Comparison of ENCODE assay signal across 8 cellular contexts in the genomic region with DNA sequence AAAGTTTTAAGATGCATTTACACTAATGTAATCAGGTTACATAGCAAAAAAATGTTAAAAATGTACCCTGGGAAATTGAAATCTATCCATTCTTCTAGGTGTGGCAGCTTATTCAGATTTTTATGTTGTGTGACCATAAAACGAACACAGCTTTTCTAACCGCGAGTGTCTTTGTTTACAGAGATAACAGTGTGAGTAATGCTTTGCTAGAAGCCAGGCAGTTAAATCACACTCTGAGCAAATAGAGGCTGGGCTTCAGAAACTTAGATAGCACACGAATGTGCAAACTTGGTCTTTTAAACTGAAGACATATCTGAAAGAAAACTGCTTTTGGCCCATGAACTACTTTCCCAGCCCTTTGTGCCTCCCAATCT.
A peak's percentile ranks its signal among the peaks of the same experiment; 100 is the strongest.
DNase-seq lines count a peak whose midpoint lies in the region; ATAC-seq and TF ChIP-seq lines count a peak whose summit lies in the region.

No MANE protein-coding gene starts in this region.

- peaks cover 3 to 12% of the 10 kb centered on the region in 2 donors for H3K36me3 Mint-ChIP-seq in CD4-positive, alpha-beta memory T cell
- H3K36me3 Mint-ChIP-seq in IgD-negative memory B cell = peaks cover 8% of the 10 kb centered on the region
- peaks cover 3% of the 10 kb centered on the region for H3K36me3 Mint-ChIP-seq in activated naive CD8-positive, alpha-beta T cell
- H3K36me3 Mint-ChIP-seq in stimulated activated naive B cell treated with anti-CD40 and anti-IgM and Interleukin-4, amounts not matched to agents 10 μg/mL and 1 μg/mL and 100 μg/mL, for 72 hours = peaks cover 10 to 30% of the 10 kb centered on the region in 2 donors

- peak overlapping the region; percentile 94 for H3K27ac ChIP-seq in CD4-positive, alpha-beta memory T cell (ENCODE audit: low read depth, low read length)
- peak overlapping the region; percentile 96 for H3K27ac ChIP-seq in hepatocyte

- peak overlapping the region; percentile 93 to 99 (median 99) for H3K27ac Mint-ChIP-seq in CD4-positive, alpha-beta memory T cell
- H3K27ac Mint-ChIP-seq in IgD-negative memory B cell = peak overlapping the region; percentile 71 to 98 (median 97)
- peak overlapping the region; percentile 100 for H3K27ac Mint-ChIP-seq in activated naive CD8-positive, alpha-beta T cell
- H3K27ac Mint-ChIP-seq in stimulated activated naive B cell treated with anti-CD40 and anti-IgM and Interleukin-4, amounts not matched to agents 10 μg/mL and 1 μg/mL and 100 μg/mL, for 72 hours = peak overlapping the region; percentile 93

- H3K4me3 ChIP-seq in CD4-positive, alpha-beta memory T cell (ENCODE audit: low read length in 2 of 2) = peak overlapping the region in 1 of 2 donors; percentile 50
- no peak overlapping the region for H3K4me3 ChIP-seq in hepatocyte

- WGBS in hepatocyte (ENCODE audit: low lambda C conversion rate, missing lambda C conversion rate) = 5% methylated on average over 4 of the region's 4 CpGs

- peak overlapping the region; percentile 63 for H3K4me2 ChIP-seq in hepatocyte

- H3K27me3 Mint-ChIP-seq in CD4-positive, alpha-beta memory T cell = no peaks in the 10 kb centered on the region
- no peaks in the 10 kb centered on the region for H3K27me3 Mint-ChIP-seq in IgD-negative memory B cell
- no peaks in the 10 kb centered on the region for H3K27me3 Mint-ChIP-seq in activated naive CD8-positive, alpha-beta T cell
- no peaks in the 10 kb centered on the region for H3K27me3 Mint-ChIP-seq in stimulated activated naive B cell treated with anti-CD40 and anti-IgM and Interleukin-4, amounts not matched to agents 10 μg/mL and 1 μg/mL and 100 μg/mL, for 72 hours

- H3K27me3 ChIP-seq in CD4-positive, alpha-beta memory T cell (ENCODE audit: insufficient read depth, low read length) = no peaks in the 10 kb centered on the region
- no peaks in the 10 kb centered on the region for H3K27me3 ChIP-seq in hepatocyte

- peak overlapping the region; percentile 83 to 95 (median 90) for H3K4me3 Mint-ChIP-seq in CD4-positive, alpha-beta memory T cell
- H3K4me3 Mint-ChIP-seq in IgD-negative memory B cell = peak overlapping the region; percentile 61 to 87 (median 86)
- peak overlapping the region; percentile 85 for H3K4me3 Mint-ChIP-seq in activated naive CD8-positive, alpha-beta T cell
- H3K4me3 Mint-ChIP-seq in stimulated activated naive B cell treated with anti-CD40 and anti-IgM and Interleukin-4, amounts not matched to agents 10 μg/mL and 1 μg/mL and 100 μg/mL, for 72 hours = peak overlapping the region; percentile 51 to 54

- no peaks in the 10 kb centered on the region for H3K9me2 ChIP-seq in hepatocyte (replicated peaks; ENCODE audit: insufficient read depth)

- no peak overlapping the region for H2AFZ ChIP-seq in hepatocyte

- DNase-seq in CD4-positive, alpha-beta memory T cell = peak; percentile 47 to 80 (median 53)
- peak; percentile 84 for DNase-seq in hepatocyte (ENCODE audit: low spot score)
- DNase-seq in stimulated activated naive B cell treated with anti-CD40 and anti-IgM and Interleukin-4, amounts not matched to agents 10 μg/mL and 1 μg/mL and 100 μg/mL, for 72 hours = no peak
- no peak for DNase-seq in effector CD8-positive, alpha-beta T cell (lab: John Stamatoyannopoulos, UW)
- no peak for DNase-seq in activated CD4-positive, alpha-beta T cell treated with anti-CD3 and anti-CD28 coated beads for 48 hours

- POLR2A ChIA-PET in CD4-positive, alpha-beta memory T cell (lab: Charles Lee; ENCODE audit: partially characterized antibody) = interaction anchor here (0.6 to 17.5 kb wide), 11 partner anchors 9 to 601 kb away, joined by 3 to 665 read pairs (median 8); a partner anchor contains a TSS

- no peak for TF ChIP-seq CTCF in hepatocyte (IDR thresholded peaks at IDR 0.05; ENCODE audit: poor library complexity)

- intact Hi-C loops in CD4-positive, alpha-beta memory T cell (cut with micrococcal nuclease) = loop anchor here (5.0 kb wide), 2 partner anchors 80 to 150 kb away; a partner anchor contains a TSS

- peaks cover 7% of the 10 kb centered on the region for H4K20me1 ChIP-seq in hepatocyte (ENCODE audit: insufficient read depth, poor library complexity, severe bottlenecking)

- peaks cover 68% of the 10 kb centered on the region for H3K79me2 ChIP-seq in hepatocyte

- no peaks in the 10 kb centered on the region for H3K9me3 ChIP-seq in CD4-positive, alpha-beta memory T cell (ENCODE audit: control insufficient read depth in 1 of 2, low read length in 2 of 2)
- H3K9me3 ChIP-seq in hepatocyte (ENCODE audit: low read depth) = no peaks in the 10 kb centered on the region

- ATAC-seq in stimulated activated naive B cell treated with anti-CD40 and anti-IgM and Interleukin-4, amounts not matched to agents 10 μg/mL and 1 μg/mL and 100 μg/mL, for 72 hours (replicated peaks) = no peak
- ATAC-seq in HG03039 (IDR thresholded peaks at IDR 0.05; ENCODE audit: unreplicated experiment) = no peak

- H3K36me3 ChIP-seq in CD4-positive, alpha-beta memory T cell (ENCODE audit: insufficient read depth, low read length) = no peaks in the 10 kb centered on the region
- H3K36me3 ChIP-seq in hepatocyte (replicated peaks; ENCODE audit: insufficient read depth, low read depth) = no peaks in the 10 kb centered on the region

- peaks cover 71 to 99% (median 87%) of the 10 kb centered on the region in 4 donors for H3K4me1 Mint-ChIP-seq in CD4-positive, alpha-beta memory T cell
- H3K4me1 Mint-ChIP-seq in IgD-negative memory B cell = peaks cover 60 to 85% (median 77%) of the 10 kb centered on the region in 3 donors
- H3K4me1 Mint-ChIP-seq in activated naive CD8-positive, alpha-beta T cell (ENCODE audit: low read depth) = peaks cover 90% of the 10 kb centered on the region
- peaks cover 59 to 93% of the 10 kb centered on the region in 2 donors for H3K4me1 Mint-ChIP-seq in stimulated activated naive B cell treated with anti-CD40 and anti-IgM and Interleukin-4, amounts not matched to agents 10 μg/mL and 1 μg/mL and 100 μg/mL, for 72 hours

- CTCF ChIA-PET in CD4-positive, alpha-beta memory T cell (lab: Charles Lee; ENCODE audit: partially characterized antibody) = interaction anchor here (0.7 to 14.6 kb wide), 8 partner anchors 8 to 49 kb away, joined by 3 to 199 read pairs (median 4); no protein-coding TSS in a partner anchor

- peaks cover 97% of the 10 kb centered on the region for H3K4me1 ChIP-seq in CD4-positive, alpha-beta memory T cell (ENCODE audit: insufficient read depth, low read length)
- peaks cover 81% of the 10 kb centered on the region for H3K4me1 ChIP-seq in hepatocyte (ENCODE audit: insufficient read depth)

- H3K9me3 Mint-ChIP-seq in CD4-positive, alpha-beta memory T cell = no peaks in the 10 kb centered on the region
- no peaks in the 10 kb centered on the region for H3K9me3 Mint-ChIP-seq in IgD-negative memory B cell
- no peaks in the 10 kb centered on the region for H3K9me3 Mint-ChIP-seq in activated naive CD8-positive, alpha-beta T cell (ENCODE audit: low read depth)
- peaks cover 0 to 2% of the 10 kb centered on the region in 2 donors for H3K9me3 Mint-ChIP-seq in stimulated activated naive B cell treated with anti-CD40 and anti-IgM and Interleukin-4, amounts not matched to agents 10 μg/mL and 1 μg/mL and 100 μg/mL, for 72 hours

Comparison
In these comparisons a context has a peak if more than half of its experiments do, and no peak if none do; other contexts are left out.
1. DNase-seq: peak in CD4-positive, alpha-beta memory T cell (5 of 5) and hepatocyte (single experiment); none in stimulated activated naive B cell treated with anti-CD40 and anti-IgM and Interleukin-4, amounts not matched to agents 10 μg/mL and 1 μg/mL and 100 μg/mL, for 72 hours (single experiment), effector CD8-positive, alpha-beta T cell (single experiment) and activated CD4-positive, alpha-beta T cell treated with anti-CD3 and anti-CD28 coated beads for 48 hours (single experiment).
2. Peak in every context shown above with its lines, with median percentiles within 50 percentile points of each other: H3K27ac Mint-ChIP-seq and H3K4me3 Mint-ChIP-seq.